Comparison of ENCODE assay signal across 1 cellular context in genomic region chr11:88338223-88338661, GRCh38.
TF ChIP-seq lines count a peak whose summit lies in the region.

No MANE protein-coding gene starts in this region.

TF ChIP-seq in IMR-90, 13 proteins besides CTCF, POLR2A, EP300 and RAD21 (continued from another document):
- TF ChIP-seq USF2 (IDR thresholded peaks at IDR 0.05; ENCODE audit: low read depth, low read length) = no peak
- TF ChIP-seq NFE2L2 (IDR thresholded peaks at IDR 0.05; ENCODE audit: low read depth, low read length) = no peak
- peak; percentile 81 for TF ChIP-seq MXI1 (IDR thresholded peaks at IDR 0.05; ENCODE audit: borderline replicate concordance, low read depth, low read length)
- no peak for TF ChIP-seq FOS (IDR thresholded peaks at IDR 0.05; ENCODE audit: low read depth, low read length)
